Comparison of ENCODE assay signal across 12 cellular contexts in genomic region chr2:168515502-168515901, GRCh38. TPM values are rescaled to one million over a fixed set of nuclear protein-coding genes. Genes with fewer than 3 reads are reported as not detected.
DNase-seq lines count a peak whose midpoint lies in the region; ATAC-seq and TF ChIP-seq lines count a peak whose summit lies in the region.
"Had no signal": no experiment of that assay in that cellular context is flagged by ENCODE, and none has a peak within 500 bp of the region (broad histone marks: within the 10 kb centered on the region; RNA-seq: fewer than 3 reads in every experiment).

No MANE protein-coding gene starts in this region.

- 27 to 47% (median 32%) methylated on average over 2 of the region's 2 CpGs for WGBS in adrenal gland, 4 donors

- POLR2A ChIA-PET in BJ (lab: Charles Lee) = no interaction called here
- POLR2A ChIA-PET in activated CD4-positive, alpha-beta T cell treated with anti-CD3 and anti-CD28 coated beads, Interleukin-2, amount 10 ng/mL, durations not matched to agents 7 days and 5 days (lab: Charles Lee) = no interaction called here

- peaks cover 5% of the 10 kb centered on the region for H3K4me1 Mint-ChIP-seq in activated CD4-positive, alpha-beta T cell treated with anti-CD3 and anti-CD28 coated beads, Interleukin-2, amount 10 ng/mL, durations not matched to agents 7 days and 5 days
- H3K4me1 Mint-ChIP-seq: central memory CD8-positive, alpha-beta T cell had no signal

- no peak for TF ChIP-seq POLR2A in adrenal gland (IDR thresholded peaks at IDR 0.05)

- CTCF ChIA-PET in BJ (lab: Yijun Ruan, JAX) = interaction anchor here (1.0 kb wide), 1 partner anchor 190 kb away, joined by 3 read pairs; no protein-coding TSS in a partner anchor
- CTCF ChIA-PET in activated CD4-positive, alpha-beta T cell treated with anti-CD3 and anti-CD28 coated beads, Interleukin-2, amount 10 ng/mL, durations not matched to agents 7 days and 5 days (lab: Charles Lee) = interaction anchor here (0.5 to 0.7 kb wide), 2 partner anchors 14 to 516 kb away, joined by 4 to 5 read pairs; no protein-coding TSS in a partner anchor

- H3K27ac Mint-ChIP-seq in activated CD4-positive, alpha-beta T cell treated with anti-CD3 and anti-CD28 coated beads, Interleukin-2, amount 10 ng/mL, durations not matched to agents 7 days and 5 days = no peak overlapping the region

- H3K4me1 ChIP-seq in adrenal gland (replicated peaks in 1 of 2) = peaks cover 16 to 32% of the 10 kb centered on the region in 2 donors

- H3K9me3 ChIP-seq in adrenal gland (replicated peaks in 1 of 3) (no peaks in the 10 kb centered on the region), MG63 (no peaks in the 10 kb centered on the region)

- TF ChIP-seq CTCF in BJ (IDR thresholded peaks at IDR 0.05; ENCODE audit: insufficient read depth, low read depth, low read length) = no peak
- TF ChIP-seq CTCF in adrenal gland (IDR thresholded peaks at IDR 0.05) = no peak
- no peak for TF ChIP-seq CTCF in foreskin fibroblast (IDR thresholded peaks at IDR 0.05; ENCODE audit: low read depth, low read length)

- H3K36me3 ChIP-seq in BJ (ENCODE audit: control insufficient read depth, insufficient read depth, low read length) (no peaks in the 10 kb centered on the region), adrenal gland (replicated peaks in 1 of 2) (no peaks in the 10 kb centered on the region), MG63 (no peaks in the 10 kb centered on the region)

- no peak overlapping the region for H3K4me3 Mint-ChIP-seq in activated CD4-positive, alpha-beta T cell treated with anti-CD3 and anti-CD28 coated beads, Interleukin-2, amount 10 ng/mL, durations not matched to agents 7 days and 5 days
- H3K4me3 Mint-ChIP-seq: central memory CD8-positive, alpha-beta T cell had no signal

- peak; percentile 83 for DNase-seq in BJ (ENCODE audit: low read depth)
- DNase-seq in adrenal gland = no peak
- peak; percentile 74 to 84 for DNase-seq in foreskin fibroblast
- peak; percentile 44 for DNase-seq in putamen (ENCODE audit: low spot score)
- no peak for DNase-seq in activated CD4-positive, alpha-beta T cell treated with anti-CD3 and anti-CD28 coated beads, Interleukin-2, amount 10 ng/mL, durations not matched to agents 7 days and 5 days
- no peak for DNase-seq in UCSD-AML1 (lab: John Stamatoyannopoulos, UW; ENCODE audit: unreplicated experiment)
- DNase-seq in MG63 = no peak
- DNase-seq: COR-L47, NCI-H526, posterior cingulate gyrus had no signal

- H3K9me3 Mint-ChIP-seq in activated CD4-positive, alpha-beta T cell treated with anti-CD3 and anti-CD28 coated beads, Interleukin-2, amount 10 ng/mL, durations not matched to agents 7 days and 5 days = peaks cover 11% of the 10 kb centered on the region
- H3K9me3 Mint-ChIP-seq: central memory CD8-positive, alpha-beta T cell had no signal

- no peaks in the 10 kb centered on the region for H3K27me3 ChIP-seq in BJ (ENCODE audit: control insufficient read depth, insufficient read depth, low read length)
- H3K27me3 ChIP-seq in adrenal gland = no peaks in the 10 kb centered on the region
- no peaks in the 10 kb centered on the region for H3K27me3 ChIP-seq in MG63

- ATAC-seq in HG02798 (IDR thresholded peaks at IDR 0.05; ENCODE audit: poor library complexity, unreplicated experiment) = no peak

- intact Hi-C loops in adrenal gland (cut with DNase I) = no loop called here

- H3K27me3 Mint-ChIP-seq in activated CD4-positive, alpha-beta T cell treated with anti-CD3 and anti-CD28 coated beads, Interleukin-2, amount 10 ng/mL, durations not matched to agents 7 days and 5 days = no peaks in the 10 kb centered on the region
- H3K27me3 Mint-ChIP-seq: central memory CD8-positive, alpha-beta T cell had no signal

- H3K4me3 ChIP-seq in BJ (ENCODE audit: low read depth, low read length) (no peak overlapping the region), adrenal gland (no peak overlapping the region), foreskin fibroblast (ENCODE audit: low read depth in 1 of 2, low read length in 2 of 2) (no peak overlapping the region), MG63 (no peak overlapping the region)

- peaks cover 10% of the 10 kb centered on the region for H3K36me3 Mint-ChIP-seq in activated CD4-positive, alpha-beta T cell treated with anti-CD3 and anti-CD28 coated beads, Interleukin-2, amount 10 ng/mL, durations not matched to agents 7 days and 5 days (ENCODE audit: low read depth)

- H3K27ac ChIP-seq in adrenal gland = peak overlapping the region in 3 of 5 donors; percentile 2 to 18 (median 16)

RNA-seq across cellular contexts. Expression of gene CERS6, which starts 59.4 kb away (rescaled TPM):
- polyA plus RNA-seq in BJ (2011; rRNA removed) (1.6 and 3.5 TPM in 2 replicates), adrenal gland (10 to 100 TPM in 1 of 3 donors, 1 to 10 TPM in 2; 5.0 to 26.9 (median 5.2) TPM)
- 3.0 and 3.1 TPM in 2 replicates for polyA minus RNA-seq in BJ (2011; rRNA and poly(A)+ RNA removed)
- total RNA-seq in adrenal gland = 10 to 100 TPM; 20.5 to 36.6 (median 29.7) TPM
- total RNA-seq in activated CD4-positive, alpha-beta T cell treated with anti-CD3 and anti-CD28 coated beads, Interleukin-2, amount 10 ng/mL, durations not matched to agents 7 days and 5 days = 10 to 100 TPM; 12.1 to 14.9 TPM
- 12.4 and 19.9 TPM in 2 replicates for total RNA-seq in MG63 (2014; rRNA removed; shearing (Covaris generic); ENCODE audit: low replicate concordance)

Comparison
In these comparisons a context has a peak if more than half of its experiments do, and no peak if none do; other contexts are left out.
1. DNase-seq: peak in BJ (single experiment), foreskin fibroblast (2 of 2) and putamen (single experiment); none in adrenal gland (0 of 7), activated CD4-positive, alpha-beta T cell treated with anti-CD3 and anti-CD28 coated beads, Interleukin-2, amount 10 ng/mL, durations not matched to agents 7 days and 5 days (single experiment), UCSD-AML1 (single experiment) and MG63 (single experiment).